ENCODE assay signal across 16 cellular contexts in the genomic region with DNA sequence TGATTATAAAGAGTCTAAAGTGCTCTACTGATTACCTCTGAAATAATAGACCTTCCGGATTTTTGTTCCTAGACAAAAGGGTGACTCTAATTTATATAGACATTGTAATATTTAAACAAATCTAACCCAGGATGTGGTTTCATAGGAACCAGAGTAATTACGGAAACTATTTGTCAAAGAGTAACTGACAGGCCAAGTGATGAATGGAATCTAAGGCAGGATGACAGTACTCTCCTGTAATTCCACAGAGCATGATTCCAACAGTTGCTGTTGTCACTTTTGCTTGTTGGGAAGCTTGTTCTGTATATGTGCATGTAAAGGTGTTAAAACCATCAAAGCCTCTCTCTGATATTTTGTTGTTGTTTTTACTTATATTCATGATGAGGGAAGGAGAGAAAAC.
DNase-seq lines count a peak whose midpoint lies in the region; TF ChIP-seq lines count a peak whose summit lies in the region.
"Had no signal": no experiment of that assay in that cellular context is flagged by ENCODE, and none has a peak within 500 bp of the region (broad histone marks: within the 10 kb centered on the region; RNA-seq: fewer than 3 reads in every experiment).

No MANE protein-coding gene starts in this region.

- BruUV-seq in Caco-2 (replicated peaks; lab: Mats Ljungman, UMichigan) = no TSS peak

- H3K79me2 ChIP-seq in ACC112 (ENCODE audit: control insufficient read depth, insufficient read depth, low read length, unreplicated experiment) = no peaks in the 10 kb centered on the region

- DNase-seq in HT1080 (ENCODE audit: low read depth) = peak; percentile 77
- peak; percentile 86 for DNase-seq in NCI-H748 (lab: John Stamatoyannopoulos, UW; ENCODE audit: unreplicated experiment)
- peak; percentile 46 for DNase-seq in astrocyte of the hippocampus (ENCODE audit: low read depth, low spot score)
- DNase-seq in cerebellar nuclear complex (lab: John Stamatoyannopoulos, UW) = no peak
- no peak for DNase-seq in NAMALWA (ENCODE audit: low spot score)
- no peak for DNase-seq in Caco-2
- no peak for DNase-seq in activated CD4-positive, alpha-beta T cell treated with anti-CD3 and anti-CD28 coated beads for 4 hours
- DNase-seq: activated CD4-positive, alpha-beta T cell treated with anti-CD3 and anti-CD28 coated beads, Interleukin-2, amount 50 U/mL, for 4 hours; activated T-cell treated with anti-CD3 and anti-CD28 coated beads, Interleukin-2, amount 50 U/mL, for 1 hour; CD8-positive, alpha-beta memory T cell; dorsolateral prefrontal cortex; PC-9; right lobe of liver; stimulated activated CD4-positive, alpha-beta T cell treated with anti-CD3 and anti-CD28 coated beads, Interleukin-1b, Interleukin-23, amount 100 ng/mL, for 48 hours had no signal

- peak overlapping the region; percentile 43; the same call in 1 of the 2 replicates for H3K4me3 ChIP-seq in ACC112 (ENCODE audit: low read depth, low read length)
- H3K4me3 ChIP-seq in Caco-2 (ENCODE audit: low read depth, low read length) = no peak overlapping the region
- H3K4me3 ChIP-seq: PC-9, right lobe of liver had no signal

- H3K36me3 ChIP-seq in ACC112 (ENCODE audit: insufficient read depth, low read length) (no peaks in the 10 kb centered on the region), Caco-2 (ENCODE audit: control insufficient read depth, insufficient read depth, low read length) (no peaks in the 10 kb centered on the region)
- H3K36me3 ChIP-seq: right lobe of liver had no signal

- no peak overlapping the region for H3K4me3 Mint-ChIP-seq in Caco-2 (ENCODE audit: unreplicated experiment)
- H3K4me3 Mint-ChIP-seq: CD8-positive, alpha-beta memory T cell had no signal

- no peak for TF ChIP-seq CTCF in Caco-2 (IDR thresholded peaks at IDR 0.05; ENCODE audit: insufficient read depth in 1 of 2, low read depth in 1 of 2, low read length in 1 of 2, severe bottlenecking in 1 of 2, unreplicated experiment in 1 of 2)

- H3K4me1 ChIP-seq in ACC112 (ENCODE audit: control insufficient read depth, insufficient read depth, low read length, unreplicated experiment) (peaks cover 7% of the 10 kb centered on the region), Caco-2 (no peaks in the 10 kb centered on the region)
- H3K4me1 ChIP-seq: right lobe of liver had no signal

- no peaks in the 10 kb centered on the region for H3K36me3 Mint-ChIP-seq in Caco-2 (ENCODE audit: insufficient read depth, unreplicated experiment)
- H3K36me3 Mint-ChIP-seq: activated naive CD4-positive, alpha-beta T cell treated with anti-CD3 and anti-CD28 coated beads, Interleukin-2, amount 50 U/mL, for 72 hours; CD8-positive, alpha-beta memory T cell had no signal

- H3K27ac Mint-ChIP-seq in Caco-2 (ENCODE audit: unreplicated experiment) = no peak overlapping the region
- H3K27ac Mint-ChIP-seq: activated naive CD4-positive, alpha-beta T cell treated with anti-CD3 and anti-CD28 coated beads, Interleukin-2, amount 50 U/mL, for 72 hours; CD8-positive, alpha-beta memory T cell had no signal

- H3K27me3 ChIP-seq in ACC112 (ENCODE audit: insufficient read depth, low read length) (no peaks in the 10 kb centered on the region), Caco-2 (replicated peaks; ENCODE audit: control insufficient read depth, insufficient read depth, low read length) (no peaks in the 10 kb centered on the region)
- H3K27me3 ChIP-seq: dorsolateral prefrontal cortex, right lobe of liver had no signal

- H3K27me3 Mint-ChIP-seq in Caco-2 (ENCODE audit: insufficient read depth, unreplicated experiment) = no peaks in the 10 kb centered on the region
- H3K27me3 Mint-ChIP-seq: CD8-positive, alpha-beta memory T cell had no signal

- CTCF ChIA-PET in Caco-2 (lab: Charles Lee) = no interaction called here

- H3K9me3 ChIP-seq in Caco-2 = no peaks in the 10 kb centered on the region; the same call in 1 of the 2 replicates
- H3K9me3 ChIP-seq: right lobe of liver had no signal

- 0 out of 2 replicates have a peak overlapping the region, but pooled peaks have one; percentile 3 for H3K27ac ChIP-seq in ACC112 (ENCODE audit: low read depth, low read length)
- H3K27ac ChIP-seq: PC-9, right lobe of liver had no signal

- no peaks in the 10 kb centered on the region for H3K9me3 Mint-ChIP-seq in Caco-2 (ENCODE audit: unreplicated experiment)

- no peak overlapping the region for H2AFZ ChIP-seq in ACC112 (ENCODE audit: low read length, unreplicated experiment)
- H2AFZ ChIP-seq: PC-9 had no signal

- POLR2A ChIA-PET in Caco-2 (lab: Charles Lee) = no interaction called here

- H3K4me1 Mint-ChIP-seq in Caco-2 (ENCODE audit: low read depth, unreplicated experiment) = no peaks in the 10 kb centered on the region
- H3K4me1 Mint-ChIP-seq: CD8-positive, alpha-beta memory T cell had no signal

- intact Hi-C loops in Caco-2 (cut with micrococcal nuclease; ENCODE audit: unreplicated experiment) = no loop called here

Comparison
In these comparisons a context has a peak if more than half of its experiments do, and no peak if none do; other contexts are left out.
1. DNase-seq: peak in HT1080 (single experiment), NCI-H748 (single experiment) and astrocyte of the hippocampus (single experiment); none in cerebellar nuclear complex (0 of 2), NAMALWA (single experiment), Caco-2 (0 of 2) and activated CD4-positive, alpha-beta T cell treated with anti-CD3 and anti-CD28 coated beads for 4 hours (0 of 2).